In genomic region chr10:49053053-49053997, GRCh38 we compare ENCODE assay signal across 1 cellular context.
A peak's percentile ranks its signal among the peaks of the same experiment; 100 is the strongest.
TF ChIP-seq lines count a peak whose summit lies in the region.

No MANE protein-coding gene starts in this region.

TF ChIP-seq in GM12878, 131 proteins besides CTCF, POLR2A, EP300 and RAD21 (continued from another document):
- TF ChIP-seq CUX1 (IDR thresholded peaks at IDR 0.05; ENCODE audit: insufficient replicate concordance, low read depth, low read length) (no peak), STAT3 (IDR thresholded peaks at IDR 0.05; ENCODE audit: low read depth, low read length) (no peak), BRCA1 (IDR thresholded peaks at IDR 0.05; ENCODE audit: low read depth, low read length) (no peak), POLR2AphosphoS5 (IDR thresholded peaks at IDR 0.05; ENCODE audit: low read length) (no peak), NBN (IDR thresholded peaks at IDR 0.05) (peak; percentile 82), NR2C1 (IDR thresholded peaks at IDR 0.05) (peak; percentile 12; the same call in 1 of the 2 replicates), STAT1 (conservative IDR thresholded peaks at IDR 0.05) (no peak), SMAD1 (IDR thresholded peaks at IDR 0.05; ENCODE audit: low read depth, partially characterized antibody) (peak; percentile 89), TAF1 (IDR thresholded peaks at IDR 0.05; ENCODE audit: borderline replicate concordance, low read depth, low read length) (no peak), TARDBP (IDR thresholded peaks at IDR 0.05; ENCODE audit: borderline replicate concordance) (no peak), PRDM15 (CRISPR knock-in tag; IDR thresholded peaks at IDR 0.05) (no peak), TCF12 (IDR thresholded peaks at IDR 0.05; ENCODE audit: low read depth, low read length) (peak; percentile 70), BACH1 (IDR thresholded peaks at IDR 0.05; ENCODE audit: borderline replicate concordance) (0 out of 2 replicates have a peak, but pooled peaks have one; percentile 18), RAD51 (IDR thresholded peaks at IDR 0.05) (0 out of 2 replicates have a peak, but pooled peaks have one; percentile 20), FOS (IDR thresholded peaks at IDR 0.05; ENCODE audit: borderline replicate concordance, extremely low read depth, insufficient read length) (no peak), ZSCAN29 (IDR thresholded peaks at IDR 0.05) (peak; percentile 92), HDAC6 (IDR thresholded peaks at IDR 0.05; ENCODE audit: unreplicated experiment) (no peak), DPF2 (IDR thresholded peaks at IDR 0.05) (peak; percentile 91), IRF5 (IDR thresholded peaks at IDR 0.05; ENCODE audit: borderline replicate concordance) (no peak), TBL1XR1 (IDR thresholded peaks at IDR 0.05; ENCODE audit: low read depth, low read length) (peak; percentile 83), NRF1 (conservative IDR thresholded peaks at IDR 0.05; ENCODE audit: low read depth, low read length) (no peak), NKRF (conservative IDR thresholded peaks at IDR 0.05) (no peak), CEBPZ (IDR thresholded peaks at IDR 0.05; ENCODE audit: low read depth, low read length) (no peak)
